8 cellular contexts compared by ENCODE assay signal in the genomic region with DNA sequence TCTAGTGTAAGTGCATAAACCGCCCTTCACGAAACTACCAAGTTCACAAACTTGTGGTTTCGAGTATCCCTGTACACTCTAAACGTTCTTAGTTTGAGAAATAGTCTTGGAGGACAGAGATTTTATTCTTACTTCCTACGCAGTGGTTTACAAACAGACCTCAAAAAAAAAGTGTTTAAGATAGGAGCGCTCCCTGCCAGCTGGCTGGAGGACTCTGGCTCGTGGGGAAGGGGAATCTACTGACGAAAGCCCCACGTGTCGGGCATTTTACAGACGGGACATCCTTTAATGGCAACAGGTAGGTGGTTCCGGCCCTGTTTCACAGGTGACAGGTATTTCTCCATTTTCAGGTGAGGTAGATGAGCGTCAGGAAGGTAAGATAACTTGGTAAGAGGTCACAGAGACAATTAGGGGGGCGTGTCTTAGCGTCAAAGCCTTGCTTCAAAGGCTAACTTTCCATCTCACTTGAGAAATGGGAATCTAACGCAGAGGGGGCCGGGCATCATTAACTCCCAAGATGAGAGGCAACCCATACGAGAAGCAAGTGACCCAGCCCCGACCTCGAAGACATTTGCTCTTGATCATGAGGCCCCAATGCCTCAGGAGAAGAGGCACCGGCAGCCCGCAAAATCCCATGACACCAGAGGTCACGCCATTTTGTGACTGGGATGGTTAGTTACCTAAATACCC. TPM values are rescaled to one million over a fixed set of nuclear protein-coding genes. Genes with fewer than 3 reads are reported as not detected.
DNase-seq lines count a peak whose midpoint lies in the region; ATAC-seq and TF ChIP-seq lines count a peak whose summit lies in the region.
"Not testable (repeated sequence)": the region's sequence is repeated elsewhere in the genome, so short reads cannot be mapped to it uniquely, and the experiment has no call there.

No MANE protein-coding gene starts in this region.

- TF ChIP-seq POLR2A in heart left ventricle (IDR thresholded peaks at IDR 0.05), result not testable (repeated sequence)

- not testable (repeated sequence) for H3F3A ChIP-seq in SK-N-SH (replicated peaks; ENCODE audit: insufficient read depth)

- POLR2A ChIA-PET in SK-N-SH (lab: Yijun Ruan, JAX), result not testable (repeated sequence)

- H3K9ac ChIP-seq in HUES6 (ENCODE audit: low read length), result peak overlapping the region; percentile 60
- not testable (repeated sequence) for H3K9ac ChIP-seq in SK-N-SH

- TF ChIP-seq EP300 in SK-N-SH (IDR thresholded peaks at IDR 0.05; ENCODE audit: borderline replicate concordance in 1 of 2, low read depth in 1 of 2, low read length in 1 of 2), result not testable (repeated sequence)

- WGBS in SK-N-SH (ENCODE audit: low lambda C conversion rate), result 29% methylated on average over 9 of the region's 23 CpGs
- WGBS in heart left ventricle, 4 donors, result 4 to 23% (median 14%) methylated on average over 11 to 18 of the region's 23 CpGs

- H3K4me1 ChIP-seq in HUES6 (ENCODE audit: control insufficient read depth, insufficient read depth, low read length); SK-N-SH (ENCODE audit: control insufficient read depth in 1 of 2, insufficient read depth in 2 of 2, low read depth in 1 of 2, low read length in 1 of 2); heart left ventricle: not testable (repeated sequence)

- not testable (repeated sequence) for H2AFZ ChIP-seq in SK-N-SH (ENCODE audit: low read depth)

- H3K79me2 ChIP-seq in SK-N-SH (ENCODE audit: insufficient read depth), result not testable (repeated sequence)

- H3K27ac Mint-ChIP-seq in CD14-positive monocyte, result peak overlapping the region; percentile 75 to 94 (median 90)
- H3K27ac Mint-ChIP-seq in natural killer cell treated with Interleukin-12 subunit alpha and Interleukin-12 subunit beta and Interleukin-15 and Interleukin-18, amount 100 ng/mL, for 72 hours, result peak overlapping the region; percentile 68 to 92
- peak overlapping the region; percentile 94 for H3K27ac Mint-ChIP-seq in stimulated activated naive CD8-positive, alpha-beta T cell treated with anti-CD3 and anti-CD28 coated beads, Interleukin-15, Interleukin-2, amounts not matched to agents 100 ng/mL and 50 ng/mL, for 24 hours

- not testable (repeated sequence) for ATAC-seq in heart left ventricle; natural killer cell treated with Interleukin-12 subunit alpha and Interleukin-12 subunit beta and Interleukin-15 and Interleukin-18, amount 100 ng/mL, for 72 hours

- intact Hi-C loops in CD14-positive monocyte (cut with micrococcal nuclease); heart left ventricle (cut with DNase I): not testable (repeated sequence)

- not testable (repeated sequence) for TF ChIP-seq RAD21 in SK-N-SH (IDR thresholded peaks at IDR 0.05; ENCODE audit: low read length)

- CTCF ChIA-PET in SK-N-SH (lab: Yijun Ruan, JAX), result not testable (repeated sequence)

- H3K4me2 ChIP-seq in SK-N-SH, result peak overlapping the region; percentile 44; the same call in 1 of the 2 replicates

- TF ChIP-seq CTCF in CD14-positive monocyte (IDR thresholded peaks at IDR 0.05); SK-N-SH (IDR thresholded peaks at IDR 0.05); heart left ventricle (IDR thresholded peaks at IDR 0.05): not testable (repeated sequence)

- not testable (repeated sequence) for H3K27me3 Mint-ChIP-seq in CD14-positive monocyte (ENCODE audit: low read depth in 3 of 3); natural killer cell treated with Interleukin-12 subunit alpha and Interleukin-12 subunit beta and Interleukin-15 and Interleukin-18, amount 100 ng/mL, for 72 hours; stimulated activated naive CD8-positive, alpha-beta T cell treated with anti-CD3 and anti-CD28 coated beads, Interleukin-15, Interleukin-2, amounts not matched to agents 100 ng/mL and 50 ng/mL, for 24 hours

- H4K20me1 ChIP-seq in SK-N-SH (ENCODE audit: insufficient read depth), result not testable (repeated sequence)

- H3K4me1 Mint-ChIP-seq in CD14-positive monocyte; natural killer cell treated with Interleukin-12 subunit alpha and Interleukin-12 subunit beta and Interleukin-15 and Interleukin-18, amount 100 ng/mL, for 72 hours (ENCODE audit: low read depth in 2 of 2); stimulated activated naive CD8-positive, alpha-beta T cell treated with anti-CD3 and anti-CD28 coated beads, Interleukin-15, Interleukin-2, amounts not matched to agents 100 ng/mL and 50 ng/mL, for 24 hours (ENCODE audit: low read depth): not testable (repeated sequence)

- H3K9me3 ChIP-seq in HUES6 (ENCODE audit: control insufficient read depth, insufficient read depth, low read depth, low read length); SK-N-SH; heart left ventricle: not testable (repeated sequence)

- H3K27me3 ChIP-seq in HUES6 (ENCODE audit: control insufficient read depth, insufficient read depth, low read length); SK-N-SH (ENCODE audit: insufficient read depth); heart left ventricle: not testable (repeated sequence)

- H3K9me3 Mint-ChIP-seq in CD14-positive monocyte; natural killer cell treated with Interleukin-12 subunit alpha and Interleukin-12 subunit beta and Interleukin-15 and Interleukin-18, amount 100 ng/mL, for 72 hours; stimulated activated naive CD8-positive, alpha-beta T cell treated with anti-CD3 and anti-CD28 coated beads, Interleukin-15, Interleukin-2, amounts not matched to agents 100 ng/mL and 50 ng/mL, for 24 hours: not testable (repeated sequence)

- peaks cover 2 to 11% of the 10 kb centered on the region in 2 donors for H3K36me3 Mint-ChIP-seq in CD14-positive monocyte
- H3K36me3 Mint-ChIP-seq in natural killer cell treated with Interleukin-12 subunit alpha and Interleukin-12 subunit beta and Interleukin-15 and Interleukin-18, amount 100 ng/mL, for 72 hours; stimulated activated naive CD8-positive, alpha-beta T cell treated with anti-CD3 and anti-CD28 coated beads, Interleukin-15, Interleukin-2, amounts not matched to agents 100 ng/mL and 50 ng/mL, for 24 hours (ENCODE audit: low read depth): not testable (repeated sequence)

- not testable (repeated sequence) for H3K27ac ChIP-seq in HUES6 (ENCODE audit: low read depth, low read length); SK-N-SH (ENCODE audit: low read depth in 2 of 2, low read length in 1 of 2)
- H3K27ac ChIP-seq in heart left ventricle, result peak overlapping the region in 3 of 12 donors; percentile 22 to 74 (median 34)

- H3K4me3 ChIP-seq in HUES6 (ENCODE audit: low read depth, low read length) (peak overlapping the region; percentile 64), SK-N-SH (ENCODE audit: low read depth in 2 of 2, low read length in 1 of 2) (peak overlapping the region in 1 of 2 experiments; percentile 40; a peak in 2 of 4 replicates), heart left ventricle (peak overlapping the region in 9 of 12 donors; percentile 19 to 82 (median 59))

- H3K4me3 Mint-ChIP-seq in CD14-positive monocyte, result peak overlapping the region; percentile 76 to 81
- peak overlapping the region; percentile 94 for H3K4me3 Mint-ChIP-seq in natural killer cell treated with Interleukin-12 subunit alpha and Interleukin-12 subunit beta and Interleukin-15 and Interleukin-18, amount 100 ng/mL, for 72 hours
- peak overlapping the region; percentile 91 for H3K4me3 Mint-ChIP-seq in stimulated activated naive CD8-positive, alpha-beta T cell treated with anti-CD3 and anti-CD28 coated beads, Interleukin-15, Interleukin-2, amounts not matched to agents 100 ng/mL and 50 ng/mL, for 24 hours

- DNase-seq in CD14-positive monocyte (ENCODE audit: low spot score); SK-N-SH; natural killer cell treated with Interleukin-12 subunit alpha and Interleukin-12 subunit beta and Interleukin-15 and Interleukin-18, amount 100 ng/mL, for 72 hours (ENCODE audit: low spot score): not testable (repeated sequence)
- peak; percentile 21 to 23 for DNase-seq in activated T-cell treated with anti-CD3 and anti-CD28 coated beads, Interleukin-2, amount 50 U/mL, for 48 hours
- DNase-seq in cerebellar cortex (ENCODE audit: low spot score), result peak; percentile 2
- peak in 1 of 5 donors; percentile 21 for DNase-seq in heart left ventricle

- H3K9me2 ChIP-seq in SK-N-SH, result not testable (repeated sequence)

- H3K36me3 ChIP-seq in HUES6 (ENCODE audit: control insufficient read depth, insufficient read depth, low read length); SK-N-SH (replicated peaks in 1 of 2; ENCODE audit: control insufficient read depth in 1 of 2, insufficient read depth in 2 of 2, low read length in 1 of 2): not testable (repeated sequence)
- peaks cover 0 to 14% (median 5%) of the 10 kb centered on the region in 9 donors for H3K36me3 ChIP-seq in heart left ventricle

RNA-seq across cellular contexts. Expression of a gene that starts 0.6 kb away (rescaled TPM):
- polyA plus RNA-seq in CD14-positive monocyte, result 10 to 100 TPM; 53.1 to 70.5 TPM
- polyA plus RNA-seq in SK-N-SH (2012; rRNA removed), result 14.3 and 18.5 TPM in 2 replicates
- polyA plus RNA-seq in SK-N-SH (2012; cell fraction: cytosol; rRNA removed), result 23.5 and 35.5 TPM in 2 replicates
- 9.1 and 18.6 TPM in 2 replicates for polyA plus RNA-seq in SK-N-SH (2012; cell fraction: nucleus; rRNA removed)
- total RNA-seq in heart left ventricle, result 10 to 100 TPM in 8 of 9 donors, 1 to 10 TPM in 1; 8.1 to 27.9 (median 20.6) TPM
- 10 to 100 TPM; 15.0 to 55.6 TPM for polyA plus RNA-seq in heart left ventricle
- 10 to 100 TPM; 33.4 to 56.6 TPM for total RNA-seq in natural killer cell treated with Interleukin-12 subunit alpha and Interleukin-12 subunit beta and Interleukin-15 and Interleukin-18, amount 100 ng/mL, for 72 hours

RNA-seq across cellular contexts. Expression of a gene that starts 36.4 kb away (rescaled TPM):
- polyA plus RNA-seq in CD14-positive monocyte (10 to 100 TPM; 46.8 to 95.4 TPM), SK-N-SH (2012; rRNA removed) (not detected in 2 replicates), heart left ventricle (1 to 10 TPM; 1.2 to 1.3 TPM)
- polyA plus RNA-seq in SK-N-SH (2012; cell fraction: cytosol; rRNA removed), result 0.01 TPM in 1 of 2 replicates, not detected in the other
- not detected in 2 replicates for polyA plus RNA-seq in SK-N-SH (2012; cell fraction: nucleus; rRNA removed)
- total RNA-seq in heart left ventricle, result 10 to 100 TPM in 2 of 9 donors, 1 to 10 TPM in 7; 2.2 to 36.1 (median 3.0) TPM
- total RNA-seq in natural killer cell treated with Interleukin-12 subunit alpha and Interleukin-12 subunit beta and Interleukin-15 and Interleukin-18, amount 100 ng/mL, for 72 hours, result 100 to 1,000 TPM; 143 to 174 TPM

Comparison
In these comparisons a context has a peak if more than half of its experiments do, and no peak if none do; other contexts are left out.
1. RNA of a gene that starts 36.4 kb away (polyA plus RNA-seq): 46.8 to 95.4 TPM in CD14-positive monocyte; 1.2 to 1.3 TPM in heart left ventricle and 0.01 TPM in SK-N-SH; every median in the first group is over 10 times any median in the second.
2. Peak in every context shown above with its lines, with median percentiles within 50 percentile points of each other: H3K27ac Mint-ChIP-seq and H3K4me3 Mint-ChIP-seq.